Comparison of ENCODE assay signal across 10 cellular contexts in the genomic region with DNA sequence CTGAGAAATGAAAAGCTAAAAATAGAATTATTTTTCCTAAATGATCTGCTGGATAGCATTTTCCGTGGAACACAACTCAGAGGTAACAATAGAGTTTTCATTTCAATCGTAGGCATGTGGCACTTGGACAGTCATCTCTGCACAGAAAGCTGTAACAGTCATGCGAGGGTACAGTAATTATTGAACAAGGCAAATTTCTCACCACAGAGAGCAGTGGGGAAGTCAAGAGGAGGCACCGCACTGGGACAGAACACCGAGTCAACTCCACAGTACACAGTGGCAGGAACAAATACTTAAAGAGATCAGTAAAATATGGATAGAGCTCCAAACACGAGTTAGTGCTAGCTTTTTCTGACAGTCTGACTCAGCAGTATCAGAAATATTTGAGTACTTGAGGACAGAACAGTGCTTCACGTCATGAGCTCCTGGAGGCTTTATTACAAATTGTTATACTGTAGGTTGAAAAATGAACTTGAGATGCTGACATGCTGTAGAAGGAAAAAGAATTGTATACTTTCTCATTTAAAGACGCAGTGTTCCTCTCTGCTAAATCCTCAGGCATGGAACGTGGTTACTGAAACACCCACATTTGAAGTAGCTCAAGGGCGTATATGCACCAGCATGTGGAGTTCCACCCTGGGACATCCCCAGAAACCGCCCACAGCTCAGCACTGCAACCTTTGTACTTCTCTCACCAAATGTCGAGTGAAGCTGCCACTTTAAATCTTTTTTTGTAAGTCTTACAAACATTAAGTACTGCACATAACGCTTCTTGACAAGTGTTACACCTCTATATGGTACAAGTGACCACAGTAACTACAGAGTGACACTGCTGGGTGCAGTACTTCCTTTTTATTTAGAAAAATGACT.
A peak's percentile ranks its signal among the peaks of the same experiment; 100 is the strongest.
DNase-seq lines count a peak whose midpoint lies in the region; ATAC-seq and TF ChIP-seq lines count a peak whose summit lies in the region.
"Had no signal": no experiment of that assay in that cellular context is flagged by ENCODE, and none has a peak within 500 bp of the region (broad histone marks: within the 10 kb centered on the region; RNA-seq: fewer than 3 reads in every experiment).

No MANE protein-coding gene starts in this region.

- peak; percentile 47 for ATAC-seq in GM21447 (IDR thresholded peaks at IDR 0.05; ENCODE audit: unreplicated experiment)
- no peak for ATAC-seq in GM18505 (IDR thresholded peaks at IDR 0.05; ENCODE audit: unreplicated experiment)
- ATAC-seq in HG02623 (IDR thresholded peaks at IDR 0.05; ENCODE audit: unreplicated experiment), result no peak
- ATAC-seq in HG03521 (IDR thresholded peaks at IDR 0.05; ENCODE audit: unreplicated experiment), result no peak

- H3K4me1 Mint-ChIP-seq in dendritic cell treated with granulocyte-macrophage colony-stimulating factor and Interleukin-4, amounts not matched to agents 40 ng/mL and 50 ng/mL, for 4 days (ENCODE audit: low read depth), result peaks cover 15% of the 10 kb centered on the region

- intact Hi-C loops in dendritic cell treated with granulocyte-macrophage colony-stimulating factor and Interleukin-4, amounts not matched to agents 40 ng/mL and 50 ng/mL, for 4 days (cut with micrococcal nuclease), result loop anchor here (10.0 kb wide), 1 partner anchor 58 kb away; no protein-coding TSS in a partner anchor

- no peaks in the 10 kb centered on the region for H3K9me3 Mint-ChIP-seq in dendritic cell treated with granulocyte-macrophage colony-stimulating factor and Interleukin-4, amounts not matched to agents 40 ng/mL and 50 ng/mL, for 4 days

- DNase-seq in T-helper 2 cell (peak in 3 of 5 experiments; percentile 21 to 85 (median 68)), HuH-7 (ENCODE audit: low spot score) (no peak)
- DNase-seq in stimulated activated CD8-positive, alpha-beta memory T cell treated with anti-CD3 and anti-CD28 coated beads, Interleukin-15, amount 100 ng/mL, for 4 hours (ENCODE audit: low read depth in 2 of 2), result peak; percentile 32 to 37
- DNase-seq: dermis blood vessel endothelial cell, NCI-H187 had no signal

- no peak for TF ChIP-seq POLR2A in GM18505 (IDR thresholded peaks at IDR 0.05; ENCODE audit: borderline replicate concordance, extremely low read depth, insufficient read depth, insufficient read length)

- peak overlapping the region; percentile 47 for H3K27ac Mint-ChIP-seq in dendritic cell treated with granulocyte-macrophage colony-stimulating factor and Interleukin-4, amounts not matched to agents 40 ng/mL and 50 ng/mL, for 4 days

- peaks cover 87% of the 10 kb centered on the region for H3K36me3 Mint-ChIP-seq in dendritic cell treated with granulocyte-macrophage colony-stimulating factor and Interleukin-4, amounts not matched to agents 40 ng/mL and 50 ng/mL, for 4 days (ENCODE audit: low read depth)

- H3K27me3 Mint-ChIP-seq in dendritic cell treated with granulocyte-macrophage colony-stimulating factor and Interleukin-4, amounts not matched to agents 40 ng/mL and 50 ng/mL, for 4 days, result no peaks in the 10 kb centered on the region

- no peak overlapping the region for H3K4me3 Mint-ChIP-seq in dendritic cell treated with granulocyte-macrophage colony-stimulating factor and Interleukin-4, amounts not matched to agents 40 ng/mL and 50 ng/mL, for 4 days
